ENCODE assay signal across 12 cellular contexts in genomic region chr2:36455788-36456187, GRCh38.
DNase-seq lines count a peak whose midpoint lies in the region; ATAC-seq, FAIRE-seq and TF ChIP-seq lines count a peak whose summit lies in the region.
"Had no signal": no experiment of that assay in that cellular context is flagged by ENCODE, and none has a peak within 500 bp of the region (broad histone marks: within the 10 kb centered on the region; RNA-seq: fewer than 3 reads in every experiment).

No MANE protein-coding gene starts in this region.

- intact Hi-C loops in endothelial cell of umbilical vein (cut with micrococcal nuclease): loop anchor here (1.0 kb wide), 1 partner anchor 47 kb away; no protein-coding TSS in a partner anchor
- intact Hi-C loops in upper lobe of right lung (cut with DNase I): no loop called here

- CTCF ChIA-PET in endothelial cell of umbilical vein (lab: Charles Lee): interaction anchor here (0.9 to 6.9 kb wide), 12 partner anchors 18 to 104 kb away, joined by 3 to 70 read pairs (median 4); no protein-coding TSS in a partner anchor

- TF ChIP-seq CTCF in endothelial cell of umbilical vein (IDR thresholded peaks at IDR 0.05; ENCODE audit: extremely low read depth in 1 of 2, insufficient read depth in 1 of 2, low read depth in 1 of 2, low read length in 2 of 2): no peak
- TF ChIP-seq CTCF in lung (IDR thresholded peaks at IDR 0.05; ENCODE audit: control extremely low read depth, extremely low read depth): no peak
- no peak for TF ChIP-seq CTCF in upper lobe of right lung (IDR thresholded peaks at IDR 0.05)

- peak; percentile 78 for DNase-seq in RPMI7951 (ENCODE audit: low read depth)
- peak; percentile 47 for DNase-seq in endothelial cell of umbilical vein (ENCODE audit: low read depth, low spot score)
- DNase-seq in lung (ENCODE audit: low spot score): no peak
- no peak for DNase-seq in upper lobe of right lung
- DNase-seq in hypothalamus (lab: John Stamatoyannopoulos, UW): no peak
- DNase-seq in T-helper 1 cell: no peak
- no peak for DNase-seq in stimulated activated CD4-positive, alpha-beta T cell treated with anti-CD3 and anti-CD28 coated beads, Interleukin-1b, Interleukin-23, amount 100 ng/mL, for 48 hours
- DNase-seq: natural killer cell; stimulated activated CD4-positive, alpha-beta T cell treated with anti-CD3 and anti-CD28 coated beads, Interleukin-15, amount 100 ng/mL, for 24 hours had no signal

- H3K9me3 ChIP-seq in endothelial cell of umbilical vein (replicated peaks; ENCODE audit: control insufficient read depth, insufficient read depth, low read length) (no peaks in the 10 kb centered on the region), lung (ENCODE audit: control insufficient read depth in 2 of 2, insufficient read depth in 1 of 2, low read length in 1 of 2) (peaks cover 0 to 3% of the 10 kb centered on the region in 2 donors), upper lobe of right lung (no peaks in the 10 kb centered on the region)

- ATAC-seq in lung (ENCODE audit: insufficient read depth, low FRiP score) (no peak), upper lobe of right lung (no peak)
- ATAC-seq: activated naive CD4-positive, alpha-beta T cell treated with anti-CD3 and anti-CD28 coated beads, Interleukin-2, amount 50 U/mL, for 72 hours; natural killer cell had no signal

- no peak for FAIRE-seq in endothelial cell of umbilical vein (lab: Jason Lieb, UNC)
- FAIRE-seq: GM12892 had no signal

- H3K36me3 ChIP-seq in endothelial cell of umbilical vein (ENCODE audit: control insufficient read depth in 2 of 2, extremely low read depth in 1 of 2, insufficient read depth in 2 of 2, low read length in 2 of 2) (peaks cover 15 to 24% of the 10 kb centered on the region in 2 experiments), lung (ENCODE audit: control insufficient read depth in 2 of 2, insufficient read depth in 2 of 2, low read length in 2 of 2) (peaks cover 3 to 5% of the 10 kb centered on the region in 2 donors), upper lobe of right lung (peaks cover 23% of the 10 kb centered on the region)

- H3K4me2 ChIP-seq in endothelial cell of umbilical vein (ENCODE audit: insufficient read depth, low read length): peak overlapping the region; percentile 16
- H3K4me2 ChIP-seq: KMS-11 had no signal

- peak overlapping the region; percentile 82 for H3K27ac ChIP-seq in endothelial cell of umbilical vein (ENCODE audit: insufficient read depth, low read depth, low read length)
- H3K27ac ChIP-seq in lung (ENCODE audit: low read depth in 1 of 2, low read length in 1 of 2): peak overlapping the region; percentile 28 to 62
- peak overlapping the region; percentile 48 for H3K27ac ChIP-seq in upper lobe of right lung
- H3K27ac ChIP-seq: KMS-11 had no signal

- POLR2A ChIA-PET in endothelial cell of umbilical vein (lab: Charles Lee): interaction anchor here (1.0 to 1.7 kb wide), 4 partner anchors 44 to 100 kb away, joined by 3 to 8 read pairs (median 4); partner anchors contain the start of gene CRIM1

- no peaks in the 10 kb centered on the region for H4K20me1 ChIP-seq in endothelial cell of umbilical vein (replicated peaks; ENCODE audit: control insufficient read depth, extremely low read depth, insufficient read depth, low read length)

- H3K4me3 ChIP-seq in endothelial cell of umbilical vein (replicated peaks in 1 of 3; ENCODE audit: insufficient read depth in 1 of 3, low read depth in 1 of 3, low read length in 3 of 3) (no peak overlapping the region), lung (no peak overlapping the region), upper lobe of right lung (no peak overlapping the region)

- BruUV-seq in endothelial cell of umbilical vein (replicated peaks; lab: Mats Ljungman, UMichigan): no TSS peak

- H3K4me1 ChIP-seq in endothelial cell of umbilical vein (ENCODE audit: control insufficient read depth, extremely low read depth, insufficient read depth, low read length) (peaks cover 99% of the 10 kb centered on the region), lung (ENCODE audit: control insufficient read depth in 2 of 2, insufficient read depth in 2 of 2, low read length in 2 of 2) (peaks cover 20 to 28% of the 10 kb centered on the region in 2 donors), upper lobe of right lung (peaks cover 40% of the 10 kb centered on the region)

- dilution Hi-C loops in endothelial cell of umbilical vein (cut with MboI; ENCODE audit: extremely low pct_ligation_motif_present, low sequenced_read_pairs): no loop called here

- H3K79me2 ChIP-seq in endothelial cell of umbilical vein (ENCODE audit: control insufficient read depth, insufficient read depth, low read length): peaks cover 77% of the 10 kb centered on the region

- H2AFZ ChIP-seq in endothelial cell of umbilical vein (ENCODE audit: low read depth, low read length): no peak overlapping the region

- H3K27me3 ChIP-seq in endothelial cell of umbilical vein (ENCODE audit: control insufficient read depth in 2 of 2, insufficient read depth in 2 of 2, low read length in 2 of 2) (no peaks in the 10 kb centered on the region), lung (ENCODE audit: control insufficient read depth, insufficient read depth) (no peaks in the 10 kb centered on the region), upper lobe of right lung (no peaks in the 10 kb centered on the region)

- TF ChIP-seq POLR2A in endothelial cell of umbilical vein (IDR thresholded peaks at IDR 0.05; ENCODE audit: low read depth, low read length): no peak

- WGBS in lung, 2 donors: 72 to 85% methylated on average over 4 of the region's 4 CpGs

- H3K9me1 ChIP-seq in endothelial cell of umbilical vein (replicated peaks; ENCODE audit: control insufficient read depth, extremely low read depth, insufficient read depth, low read length): no peaks in the 10 kb centered on the region

- H3K9ac ChIP-seq in endothelial cell of umbilical vein (replicated peaks; ENCODE audit: extremely low read depth, insufficient read depth, low read length): peak overlapping the region; percentile 48
- H3K9ac ChIP-seq: KMS-11 had no signal

TF ChIP-seq in endothelial cell of umbilical vein, 7 proteins besides CTCF, POLR2A, EP300 and RAD21:
- TF ChIP-seq POLR2AphosphoS5 (IDR thresholded peaks at IDR 0.05; ENCODE audit: insufficient read depth, low read depth, low read length) (no peak), JUN (IDR thresholded peaks at IDR 0.05; ENCODE audit: borderline replicate concordance, insufficient read depth, insufficient read length, low read depth) (no peak), MAX (IDR thresholded peaks at IDR 0.05; ENCODE audit: insufficient read depth, insufficient read length) (no peak), EZH2 (IDR thresholded peaks at IDR 0.05; ENCODE audit: borderline replicate concordance, low read depth, low read length, severe bottlenecking) (no peak), FOS (IDR thresholded peaks at IDR 0.05; ENCODE audit: borderline replicate concordance, insufficient read depth, low read length) (no peak), MYC (IDR thresholded peaks at IDR 0.05; ENCODE audit: low read depth, low read length) (no peak), GATA2 (IDR thresholded peaks at IDR 0.05; ENCODE audit: insufficient read depth, insufficient read length, low read depth, low read length) (no peak)

Comparison
In these comparisons a context has a peak if more than half of its experiments do, and no peak if none do; other contexts are left out.
1. DNase-seq: peak in RPMI7951 (single experiment) and endothelial cell of umbilical vein (single experiment); none in lung (single experiment), upper lobe of right lung (single experiment), hypothalamus (0 of 51), T-helper 1 cell (0 of 5) and stimulated activated CD4-positive, alpha-beta T cell treated with anti-CD3 and anti-CD28 coated beads, Interleukin-1b, Interleukin-23, amount 100 ng/mL, for 48 hours (single experiment).
2. Peak in every context shown above with its lines, with median percentiles within 50 percentile points of each other: H3K27ac ChIP-seq.